In genomic region chr7:120412139-120412538, GRCh38 we compare ENCODE assay signal across 13 cellular contexts.
DNase-seq lines count a peak whose midpoint lies in the region; ATAC-seq and TF ChIP-seq lines count a peak whose summit lies in the region.
"Had no signal": no experiment of that assay in that cellular context is flagged by ENCODE, and none has a peak within 500 bp of the region (broad histone marks: within the 10 kb centered on the region; RNA-seq: fewer than 3 reads in every experiment).

No MANE protein-coding gene starts in this region.

- H3K27me3 Mint-ChIP-seq in activated T-helper 1 cell treated with anti-CD3 and anti-CD28 coated beads, Interleukin-12 subunit alpha, Interleukin-12 subunit beta, Interleukin-2, Interleukin-4 antibody, amounts not matched to agents 30 ng/mL and 10 ng/mL and 1 ng/mL, durations not matched to agents 14 hours and 24 hours and 36 hours (ENCODE audit: insufficient read depth): no peaks in the 10 kb centered on the region

- H3K4me3 Mint-ChIP-seq in activated T-helper 1 cell treated with anti-CD3 and anti-CD28 coated beads, Interleukin-12 subunit alpha, Interleukin-12 subunit beta, Interleukin-2, Interleukin-4 antibody, amounts not matched to agents 30 ng/mL and 10 ng/mL and 1 ng/mL, durations not matched to agents 14 hours and 24 hours and 36 hours: no peak overlapping the region
- H3K4me3 Mint-ChIP-seq: neural crest cell had no signal

- H3K9me3 Mint-ChIP-seq in activated T-helper 1 cell treated with anti-CD3 and anti-CD28 coated beads, Interleukin-12 subunit alpha, Interleukin-12 subunit beta, Interleukin-2, Interleukin-4 antibody, amounts not matched to agents 30 ng/mL and 10 ng/mL and 1 ng/mL, durations not matched to agents 14 hours and 24 hours and 36 hours: no peaks in the 10 kb centered on the region
- H3K9me3 Mint-ChIP-seq: neural crest cell had no signal

- no peaks in the 10 kb centered on the region for H3K4me1 Mint-ChIP-seq in activated T-helper 1 cell treated with anti-CD3 and anti-CD28 coated beads, Interleukin-12 subunit alpha, Interleukin-12 subunit beta, Interleukin-2, Interleukin-4 antibody, amounts not matched to agents 30 ng/mL and 10 ng/mL and 1 ng/mL, durations not matched to agents 14 hours and 24 hours and 36 hours (ENCODE audit: low read depth)
- H3K4me1 Mint-ChIP-seq: neural crest cell had no signal

- H3K36me3 Mint-ChIP-seq in activated T-helper 1 cell treated with anti-CD3 and anti-CD28 coated beads, Interleukin-12 subunit alpha, Interleukin-12 subunit beta, Interleukin-2, Interleukin-4 antibody, amounts not matched to agents 30 ng/mL and 10 ng/mL and 1 ng/mL, durations not matched to agents 14 hours and 24 hours and 36 hours (ENCODE audit: low read depth): no peaks in the 10 kb centered on the region

- intact Hi-C loops in cardiac septum (cut with DNase I): no loop called here
- intact Hi-C loops in lower leg skin (cut with DNase I; ENCODE audit: low total_unique reads): no loop called here
- intact Hi-C loops in activated T-helper 1 cell treated with anti-CD3 and anti-CD28 coated beads, Interleukin-12 subunit alpha, Interleukin-12 subunit beta, Interleukin-2, Interleukin-4 antibody, amounts not matched to agents 30 ng/mL and 10 ng/mL and 1 ng/mL, durations not matched to agents 14 hours and 24 hours and 36 hours (cut with micrococcal nuclease): no loop called here

- peak; percentile 82 for ATAC-seq in GM18517 (IDR thresholded peaks at IDR 0.05; ENCODE audit: unreplicated experiment)
- ATAC-seq in GM21390 (IDR thresholded peaks at IDR 0.05; ENCODE audit: unreplicated experiment): peak; percentile 95
- ATAC-seq in HG02884 (IDR thresholded peaks at IDR 0.05; ENCODE audit: unreplicated experiment): peak; percentile 97
- ATAC-seq in HG03460 (IDR thresholded peaks at IDR 0.05; ENCODE audit: unreplicated experiment): peak; percentile 82

- TF ChIP-seq POLR2A in lower leg skin (IDR thresholded peaks at IDR 0.05): no peak

- DNase-seq in cardiac septum (ENCODE audit: low spot score) (no peak), lower leg skin (ENCODE audit: low spot score in 2 of 2) (no peak)
- DNase-seq in activated T-helper 1 cell treated with anti-CD3 and anti-CD28 coated beads, Interleukin-12 subunit alpha, Interleukin-12 subunit beta, Interleukin-2, Interleukin-4 antibody, amounts not matched to agents 30 ng/mL and 10 ng/mL and 1 ng/mL, durations not matched to agents 14 hours and 24 hours and 36 hours (ENCODE audit: low spot score): no peak
- DNase-seq in stimulated activated CD4-positive, alpha-beta T cell treated with anti-CD3 and anti-CD28 coated beads, Interleukin-4, amount 100 ng/mL, for 24 hours: no peak
- DNase-seq: activated CD4-positive, alpha-beta T cell treated with anti-CD3 and anti-CD28 coated beads for 48 hours; activated effector memory CD4-positive, alpha-beta T cell treated with Interleukin-2 at 50 U/mL for 16 hours had no signal

- no peak for TF ChIP-seq CTCF in lower leg skin (IDR thresholded peaks at IDR 0.05)

- H3K27ac Mint-ChIP-seq in activated T-helper 1 cell treated with anti-CD3 and anti-CD28 coated beads, Interleukin-12 subunit alpha, Interleukin-12 subunit beta, Interleukin-2, Interleukin-4 antibody, amounts not matched to agents 30 ng/mL and 10 ng/mL and 1 ng/mL, durations not matched to agents 14 hours and 24 hours and 36 hours: no peak overlapping the region

- H3K4me3 ChIP-seq in lower leg skin (ENCODE audit: low read depth, poor library complexity, severe bottlenecking): no peak overlapping the region
- H3K4me3 ChIP-seq: cardiac muscle cell, hepatocyte had no signal
